Comparison of ENCODE assay signal across 20 cellular contexts in the genomic region with DNA sequence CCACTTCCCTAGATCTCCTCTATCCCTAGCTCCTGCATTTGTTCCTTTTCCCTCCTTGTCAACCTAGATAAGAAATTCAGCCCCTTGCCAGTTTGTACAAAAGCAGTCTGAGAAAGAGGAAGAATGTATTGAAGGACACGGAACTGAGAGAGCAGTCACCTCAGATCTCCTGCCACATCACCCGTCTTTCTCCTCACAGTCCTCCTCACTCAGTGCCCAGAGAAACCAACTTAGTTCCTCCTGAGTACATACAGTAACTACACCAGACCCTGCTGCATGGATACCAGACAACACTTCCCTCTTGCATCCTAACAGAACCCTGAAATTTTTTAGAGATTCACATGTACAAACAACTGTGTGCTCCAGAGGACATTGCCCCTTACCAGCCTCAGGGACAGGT.
"Had no signal": no experiment of that assay in that cellular context is flagged by ENCODE, and none has a peak within 500 bp of the region (broad histone marks: within the 10 kb centered on the region; RNA-seq: fewer than 3 reads in every experiment).

No MANE protein-coding gene starts in this region.

- DNase-seq: cortex of kidney; dorsolateral prefrontal cortex; effector CD8-positive, alpha-beta T cell; foreskin melanocyte; heart right ventricle; hypothalamus; naive thymus-derived CD4-positive, alpha-beta T cell; nephron progenitor cell; psoas muscle; retina; spleen; stimulated activated CD4-positive, alpha-beta T cell treated with anti-CD3 and anti-CD28 coated beads, Interleukin-15, amount 100 ng/mL, for 24 hours; stimulated activated CD4-positive, alpha-beta T cell treated with anti-CD3 and anti-CD28 coated beads, Interleukin-1b, Interleukin-23, amount 100 ng/mL, for 48 hours; stimulated activated CD4-positive, alpha-beta T cell treated with anti-CD3 and anti-CD28 coated beads, Interleukin-4, amount 100 ng/mL, for 24 hours; stimulated activated naive CD8-positive, alpha-beta T cell treated with anti-CD3 and anti-CD28 coated beads, Interleukin-15, amount 100 ng/mL, for 72 hours; testis had no signal

- H3K4me3 ChIP-seq: dorsolateral prefrontal cortex, heart right ventricle, psoas muscle, spleen, testis, tibial nerve had no signal

- H3K27ac ChIP-seq: dorsolateral prefrontal cortex, heart right ventricle, neutrophil, psoas muscle, spleen, testis, tibial nerve had no signal

- H3K4me1 ChIP-seq: heart right ventricle, psoas muscle, spleen, testis, tibial nerve had no signal

- H3K27ac Mint-ChIP-seq: naive thymus-derived CD4-positive, alpha-beta T cell; nephron progenitor cell; stimulated activated memory B cell treated with anti-CD40 and anti-IgM and Interleukin-4, amounts not matched to agents 10 μg/mL and 1 μg/mL and 100 μg/mL, for 72 hours had no signal

- H3K27me3 ChIP-seq: dorsolateral prefrontal cortex, neutrophil, spleen, testis, tibial nerve had no signal

- H3K36me3 Mint-ChIP-seq: naive thymus-derived CD4-positive, alpha-beta T cell; stimulated activated memory B cell treated with anti-CD40 and anti-IgM and Interleukin-4, amounts not matched to agents 10 μg/mL and 1 μg/mL and 100 μg/mL, for 72 hours had no signal

- ATAC-seq: heart right ventricle; naive thymus-derived CD4-positive, alpha-beta T cell; psoas muscle; sciatic nerve; stimulated activated memory B cell treated with anti-CD40 and anti-IgM and Interleukin-4, amounts not matched to agents 10 μg/mL and 1 μg/mL and 100 μg/mL, for 72 hours; stimulated activated naive CD8-positive, alpha-beta T cell treated with anti-CD3 and anti-CD28 coated beads, Interleukin-15, amount 100 ng/mL, for 72 hours had no signal

- H3K36me3 ChIP-seq: heart right ventricle, neutrophil, spleen, tibial nerve had no signal

- H3K4me1 Mint-ChIP-seq: naive thymus-derived CD4-positive, alpha-beta T cell; nephron progenitor cell; stimulated activated memory B cell treated with anti-CD40 and anti-IgM and Interleukin-4, amounts not matched to agents 10 μg/mL and 1 μg/mL and 100 μg/mL, for 72 hours; stimulated activated naive CD8-positive, alpha-beta T cell treated with anti-CD3 and anti-CD28 coated beads, Interleukin-15, amount 100 ng/mL, for 72 hours had no signal

- H3K4me3 Mint-ChIP-seq: naive thymus-derived CD4-positive, alpha-beta T cell; nephron progenitor cell; stimulated activated memory B cell treated with anti-CD40 and anti-IgM and Interleukin-4, amounts not matched to agents 10 μg/mL and 1 μg/mL and 100 μg/mL, for 72 hours; stimulated activated naive CD8-positive, alpha-beta T cell treated with anti-CD3 and anti-CD28 coated beads, Interleukin-15, amount 100 ng/mL, for 72 hours had no signal

- H3K9me3 ChIP-seq: neutrophil, psoas muscle, testis had no signal

- H3K27me3 Mint-ChIP-seq: naive thymus-derived CD4-positive, alpha-beta T cell; stimulated activated memory B cell treated with anti-CD40 and anti-IgM and Interleukin-4, amounts not matched to agents 10 μg/mL and 1 μg/mL and 100 μg/mL, for 72 hours; stimulated activated naive CD8-positive, alpha-beta T cell treated with anti-CD3 and anti-CD28 coated beads, Interleukin-15, amount 100 ng/mL, for 72 hours had no signal
